ENCODE assay signal across 19 cellular contexts in the genomic region with DNA sequence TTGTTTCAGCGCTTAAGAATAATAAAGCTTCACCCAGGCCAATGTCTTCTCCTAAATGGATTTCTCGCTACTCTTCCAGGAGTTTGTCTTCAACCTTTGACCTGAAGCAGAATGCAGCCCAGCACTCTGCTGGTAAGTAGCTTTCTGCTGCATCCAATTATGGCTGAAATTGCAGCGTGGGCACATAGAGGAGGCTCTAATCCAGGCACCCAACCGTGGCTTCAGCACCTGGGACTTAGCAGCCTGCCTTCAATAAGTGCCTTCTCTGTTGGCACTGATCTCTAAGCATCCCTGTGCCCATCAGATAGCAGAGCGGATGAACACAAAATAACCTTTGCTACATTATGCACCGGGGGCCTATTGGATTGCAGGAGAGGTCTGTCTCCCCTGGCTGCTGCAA.
"Had no signal": no experiment of that assay in that cellular context is flagged by ENCODE, and none has a peak within 500 bp of the region (broad histone marks: within the 10 kb centered on the region; RNA-seq: fewer than 3 reads in every experiment).

No MANE protein-coding gene starts in this region.

- H3K4me3 ChIP-seq: dorsolateral prefrontal cortex, lower lobe of right lung had no signal

- H3K27me3 ChIP-seq: brain microvascular endothelial cell, dorsolateral prefrontal cortex had no signal

- H3K36me3 ChIP-seq: brain microvascular endothelial cell, lower lobe of right lung had no signal

- H3K9me3 ChIP-seq: lower lobe of right lung had no signal

- ATAC-seq: activated CD8-positive, alpha-beta T cell treated with anti-CD3 and anti-CD28 coated beads for 36 hours; activated naive CD8-positive, alpha-beta T cell treated with anti-CD3 and anti-CD28 coated beads, Interleukin-2, amount 50 U/mL, for 24 hours; left colon; lower lobe of right lung; stimulated activated naive B cell treated with anti-CD40 and anti-IgM and Interleukin-4, amounts not matched to agents 10 μg/mL and 1 μg/mL and 100 μg/mL, for 72 hours had no signal

- DNase-seq: activated CD4-positive, alpha-beta T cell treated with anti-CD3 and anti-CD28 coated beads, Interleukin-2, amount 10 ng/mL, durations not matched to agents 24 days and 14 days; activated CD8-positive, alpha-beta T cell treated with anti-CD3 and anti-CD28 coated beads for 36 hours; activated naive CD4-positive, alpha-beta T cell treated with anti-CD3 and anti-CD28 coated beads, Interleukin-2, amount 10 ng/mL, durations not matched to agents 7 days and 5 days; activated naive CD8-positive, alpha-beta T cell treated with anti-CD3 and anti-CD28 coated beads, Interleukin-2, amount 50 U/mL, for 24 hours; activated T-cell treated with anti-CD3 and anti-CD28 coated beads, Interleukin-2, amount 50 U/mL, for 24 hours; aorta; brain microvascular endothelial cell; central memory CD4-positive, alpha-beta T cell; dorsolateral prefrontal cortex; erythroblast; foreskin melanocyte; hypothalamus; islet precursor cell; left colon; lower lobe of right lung; occipital lobe; retina; stimulated activated naive B cell treated with anti-CD40 and anti-IgM and Interleukin-4, amounts not matched to agents 10 μg/mL and 1 μg/mL and 100 μg/mL, for 72 hours; T1000 had no signal

- H3K27ac ChIP-seq: brain microvascular endothelial cell, lower lobe of right lung had no signal

- H3K4me1 ChIP-seq: lower lobe of right lung had no signal
